10 cellular contexts compared by ENCODE assay signal in the genomic region with DNA sequence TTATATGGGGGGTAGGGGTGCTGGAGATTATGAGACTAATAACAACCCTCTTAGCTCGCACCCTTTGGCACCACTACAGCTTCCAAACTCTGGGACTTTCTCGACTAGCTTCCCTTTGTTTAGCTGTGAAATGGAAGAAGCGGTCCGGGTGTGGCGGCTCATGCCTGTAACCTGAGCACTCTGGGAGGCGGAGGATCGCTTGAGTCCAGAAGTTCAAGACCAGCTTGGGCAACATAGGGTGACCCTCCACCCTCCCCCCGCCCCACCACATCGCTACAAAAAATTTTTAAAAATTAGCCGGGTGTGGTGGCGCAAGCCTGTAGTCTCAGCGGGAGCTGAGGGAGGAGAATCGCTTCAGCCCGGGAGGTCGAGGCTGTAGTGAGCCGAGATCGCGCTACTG. TPM values are rescaled to one million over a fixed set of nuclear protein-coding genes. Genes with fewer than 3 reads are reported as not detected.
A peak's percentile ranks its signal among the peaks of the same experiment; 100 is the strongest.
DNase-seq lines count a peak whose midpoint lies in the region; ATAC-seq, FAIRE-seq and TF ChIP-seq lines count a peak whose summit lies in the region.
"Had no signal": no experiment of that assay in that cellular context is flagged by ENCODE, and none has a peak within 500 bp of the region (broad histone marks: within the 10 kb centered on the region; RNA-seq: fewer than 3 reads in every experiment).

No MANE protein-coding gene starts in this region.

- intact Hi-C loops in activated B cell treated with CpG ODN at 0.5 μM for 24 hours (cut with micrococcal nuclease) (no loop called here), stomach (cut with DNase I; ENCODE audit: low total_unique reads) (no loop called here)

- H3K9ac ChIP-seq in keratinocyte (ENCODE audit: control insufficient read depth, extremely low read depth, insufficient read depth, low read length), result peak overlapping the region; percentile 90

- H3K27ac ChIP-seq in keratinocyte (ENCODE audit: control insufficient read depth, insufficient read depth, low read length) (peak overlapping the region; percentile 94), stomach (peak overlapping the region in 2 of 5 donors; percentile 9 to 30)
- H3K27ac ChIP-seq: SJSA1 had no signal

- TF ChIP-seq CTCF in activated B cell treated with CpG ODN at 0.5 μM for 24 hours (IDR thresholded peaks at IDR 0.05) (no peak), keratinocyte (optimal IDR thresholded peaks at IDR 0.05 in 1 of 3, IDR thresholded peaks at IDR 0.05 in 1 of 3, conservative IDR thresholded peaks at IDR 0.05 in 1 of 3; ENCODE audit: extremely low read depth in 1 of 3, insufficient read depth in 2 of 3, low read length in 3 of 3) (no peak), stomach (IDR thresholded peaks at IDR 0.05) (no peak)

- peak in 1 of 2 donors; percentile 16 for ATAC-seq in activated T-cell treated with anti-CD3 and anti-CD28 coated beads, Interleukin-2, amount 50 U/mL, for 4 hours
- ATAC-seq in activated B cell treated with CpG ODN at 0.5 μM for 24 hours (ENCODE audit: low read depth), result no peak
- ATAC-seq in HG03378 (IDR thresholded peaks at IDR 0.05; ENCODE audit: unreplicated experiment), result no peak

- H3K4me3 ChIP-seq in keratinocyte (ENCODE audit: control insufficient read depth in 2 of 3, extremely low read depth in 1 of 3, insufficient read depth in 2 of 3, low read depth in 1 of 3, low read length in 3 of 3) (peak overlapping the region; percentile 71 to 87 (median 74)), stomach (peak overlapping the region; percentile 35 to 61 (median 50))
- H3K4me3 ChIP-seq: SJSA1 had no signal

- H3K27me3 Mint-ChIP-seq in activated T-cell treated with anti-CD3 and anti-CD28 coated beads, Interleukin-2, amount 50 U/mL, for 4 hours (ENCODE audit: low read depth), result peaks cover 61% of the 10 kb centered on the region
- H3K27me3 Mint-ChIP-seq in activated B cell treated with CpG ODN at 0.5 μM for 24 hours, result peaks cover 51% of the 10 kb centered on the region

- no peaks in the 10 kb centered on the region for H3K9me1 ChIP-seq in keratinocyte (ENCODE audit: control insufficient read depth, extremely low read depth, insufficient read depth, low read length)

- H3K36me3 Mint-ChIP-seq in activated T-cell treated with anti-CD3 and anti-CD28 coated beads, Interleukin-2, amount 50 U/mL, for 4 hours (ENCODE audit: insufficient read depth), result no peaks in the 10 kb centered on the region
- no peaks in the 10 kb centered on the region for H3K36me3 Mint-ChIP-seq in activated B cell treated with CpG ODN at 0.5 μM for 24 hours (ENCODE audit: low read depth)

- H3K36me3 ChIP-seq in keratinocyte (ENCODE audit: control insufficient read depth in 2 of 2, extremely low read depth in 1 of 2, insufficient read depth in 2 of 2, low read length in 2 of 2) (peaks cover 12 to 21% of the 10 kb centered on the region in 2 experiments), stomach (no peaks in the 10 kb centered on the region)
- H3K36me3 ChIP-seq: SJSA1 had no signal

- dilution Hi-C loops in keratinocyte (cut with MboI; ENCODE audit: extremely low pct_ligation_motif_present, low sequenced_read_pairs), result no loop called here

- peaks cover 9% of the 10 kb centered on the region for H3K4me1 Mint-ChIP-seq in activated T-cell treated with anti-CD3 and anti-CD28 coated beads, Interleukin-2, amount 50 U/mL, for 4 hours (ENCODE audit: low read depth)
- H3K4me1 Mint-ChIP-seq in activated B cell treated with CpG ODN at 0.5 μM for 24 hours, result peaks cover 14% of the 10 kb centered on the region

- H3K27me3 ChIP-seq in keratinocyte (ENCODE audit: control insufficient read depth, extremely low read depth, insufficient read depth, low read length), result no peaks in the 10 kb centered on the region
- H3K27me3 ChIP-seq in stomach, result peaks cover 22 to 78% (median 49%) of the 10 kb centered on the region in 3 donors

- WGBS in stomach, 5 donors, result 6 to 28% (median 7%) methylated on average over 18 of the region's 18 CpGs

- DNase-seq in activated T-cell treated with anti-CD3 and anti-CD28 coated beads, Interleukin-2, amount 50 U/mL, for 4 hours, result no peak
- DNase-seq in activated T-cell treated with anti-CD3 and anti-CD28 coated beads, Interleukin-2, amount 50 U/mL, for 48 hours, result no peak
- DNase-seq in activated B cell treated with CpG ODN at 0.5 μM for 24 hours (no peak), keratinocyte (ENCODE audit: low read depth, low spot score) (no peak), stomach (no peak), HuH-7 (ENCODE audit: low spot score) (no peak), NCI-H2107 treated with DMSO at 0.1 percent for 48 hours (lab: John Stamatoyannopoulos, UW; ENCODE audit: unreplicated experiment) (no peak)
- DNase-seq: NCI-H1092 had no signal

- CTCF ChIA-PET in activated B cell treated with CpG ODN at 0.5 μM for 24 hours (lab: Charles Lee), result interaction anchor here (1.3 kb wide), 1 partner anchor 54 kb away, joined by 5 read pairs; no protein-coding TSS in a partner anchor

- H3K4me3 Mint-ChIP-seq in activated T-cell treated with anti-CD3 and anti-CD28 coated beads, Interleukin-2, amount 50 U/mL, for 4 hours, result peak overlapping the region; percentile 59
- peak overlapping the region; percentile 67 for H3K4me3 Mint-ChIP-seq in activated B cell treated with CpG ODN at 0.5 μM for 24 hours

- FAIRE-seq in keratinocyte (lab: Jason Lieb, UNC), result peak; percentile 48

- H3K4me2 ChIP-seq in keratinocyte (ENCODE audit: control insufficient read depth, extremely low read depth, insufficient read depth, low read depth, low read length), result peak overlapping the region; percentile 92

- no peak for TF ChIP-seq POLR2A in stomach (IDR thresholded peaks at IDR 0.05)

- no peak overlapping the region for H3K27ac Mint-ChIP-seq in activated B cell treated with CpG ODN at 0.5 μM for 24 hours

- TF ChIP-seq EP300 in stomach (IDR thresholded peaks at IDR 0.05), result no peak

- POLR2A ChIA-PET in activated B cell treated with CpG ODN at 0.5 μM for 24 hours (lab: Charles Lee), result no interaction called here

- peaks cover 16% of the 10 kb centered on the region for H4K20me1 ChIP-seq in keratinocyte (ENCODE audit: control insufficient read depth, extremely low read depth, insufficient read depth, low read length)

- no peak overlapping the region for H2AFZ ChIP-seq in keratinocyte (ENCODE audit: control insufficient read depth, low read length)

- H3K4me1 ChIP-seq in keratinocyte (ENCODE audit: control insufficient read depth, extremely low read depth, insufficient read depth, low read length) (peaks cover 27% of the 10 kb centered on the region), stomach (peaks cover 27 to 38% (median 32%) of the 10 kb centered on the region in 4 donors)

- H3K9me3 Mint-ChIP-seq in activated T-cell treated with anti-CD3 and anti-CD28 coated beads, Interleukin-2, amount 50 U/mL, for 4 hours, result no peaks in the 10 kb centered on the region
- no peaks in the 10 kb centered on the region for H3K9me3 Mint-ChIP-seq in activated B cell treated with CpG ODN at 0.5 μM for 24 hours

- no peaks in the 10 kb centered on the region for H3K9me3 ChIP-seq in keratinocyte (ENCODE audit: control insufficient read depth, low read depth, low read length)
- no peaks in the 10 kb centered on the region for H3K9me3 ChIP-seq in stomach
- H3K9me3 ChIP-seq: SJSA1 had no signal

- peaks cover 45% of the 10 kb centered on the region for H3K79me2 ChIP-seq in keratinocyte (ENCODE audit: control insufficient read depth, insufficient read depth, low read length)

RNA-seq across cellular contexts. Expression of a gene that starts 0.8 kb away (rescaled TPM):
- total RNA-seq in activated T-cell treated with anti-CD3 and anti-CD28 coated beads, Interleukin-2, amount 50 U/mL, for 4 hours, result under 1 TPM; 0.22 to 0.48 (median 0.34) TPM
- not detected in 2 replicates for total RNA-seq in activated B cell treated with CpG ODN at 0.5 μM for 24 hours
- polyA plus RNA-seq in keratinocyte, result 366 to 711 TPM (median 524 TPM) in 3 replicates
- polyA plus RNA-seq in keratinocyte (2011; ENCODE audit: low read depth), result 280 TPM
- 227 and 260 TPM in 2 replicates for polyA plus RNA-seq in keratinocyte (2011; cell fraction: cytosol; rRNA removed)
- 926 and 1,229 TPM in 2 replicates for polyA plus RNA-seq in keratinocyte (2011; cell fraction: nucleus; rRNA removed)
- 200 and 465 TPM in 2 replicates for polyA plus RNA-seq in keratinocyte (2012; ENCODE audit: low replicate concordance)
- polyA minus RNA-seq in keratinocyte, result 653 to 1,075 TPM (median 1,036 TPM) in 3 replicates
- 438 TPM for polyA minus RNA-seq in keratinocyte (2011; cell fraction: cytosol; rRNA and poly(A)+ RNA removed)
- 787 and 1,047 TPM in 2 replicates for polyA minus RNA-seq in keratinocyte (2011; cell fraction: nucleus; rRNA and poly(A)+ RNA removed)
- total RNA-seq in stomach, result 10 to 100 TPM in 1 of 5 donors, 1 to 10 TPM in 2, not detected in 2; 1.6 to 28.6 (median 4.0) TPM
- polyA plus RNA-seq in stomach, result 10 to 100 TPM in 1 of 3 donors, 1 to 10 TPM in 2; 1.7 to 13.6 (median 6.0) TPM
